Comparison of ENCODE assay signal across 9 cellular contexts in the genomic region with DNA sequence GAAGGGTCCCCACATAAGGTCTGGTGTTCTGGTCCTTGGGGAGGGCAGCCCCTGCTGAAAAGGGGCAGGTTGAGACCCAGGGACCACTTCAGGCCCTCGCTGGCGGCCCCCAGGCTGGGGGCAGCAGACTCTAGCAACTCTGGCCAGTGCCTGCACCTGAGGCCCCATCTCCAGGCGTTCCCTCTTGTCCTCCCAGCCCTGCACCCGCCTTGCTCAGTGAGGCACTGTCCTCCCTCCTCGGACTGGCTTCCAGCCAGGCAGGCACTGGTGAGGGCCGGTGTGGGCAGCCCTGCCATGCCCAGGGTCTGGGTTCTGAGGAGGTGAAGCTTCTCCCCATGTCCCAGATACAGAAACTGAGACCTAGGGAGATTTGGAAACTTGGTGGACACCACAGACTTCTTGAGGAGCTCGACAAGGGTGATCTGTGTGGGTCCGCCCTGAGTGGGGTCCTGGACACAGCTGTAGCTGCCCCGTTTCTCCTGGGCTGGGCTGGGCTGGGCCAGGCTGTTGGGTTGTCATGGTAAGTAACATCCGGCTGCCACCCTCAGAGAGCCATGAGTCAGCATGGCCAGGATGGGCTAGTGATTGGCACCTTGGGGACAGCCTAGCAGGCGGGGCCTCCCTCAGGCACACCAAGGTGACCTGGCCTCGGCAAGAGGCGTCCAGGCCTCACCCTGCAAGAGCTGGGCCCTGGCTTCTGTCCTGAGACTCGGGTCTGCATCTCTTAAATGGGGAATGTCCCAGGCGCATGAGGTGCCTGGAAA. TPM values are rescaled to one million over a fixed set of nuclear protein-coding genes. Genes with fewer than 3 reads are reported as not detected.
DNase-seq lines count a peak whose midpoint lies in the region; ATAC-seq, FAIRE-seq and TF ChIP-seq lines count a peak whose summit lies in the region.
"Had no signal": no experiment of that assay in that cellular context is flagged by ENCODE, and none has a peak within 500 bp of the region (broad histone marks: within the 10 kb centered on the region; RNA-seq: fewer than 3 reads in every experiment).

No MANE protein-coding gene starts in this region.

- DNase-seq in CD4-positive, CD25-positive, alpha-beta regulatory T cell = peak in 2 of 3 donors; percentile 41 to 68
- DNase-seq in MCF 10A (ENCODE audit: unreplicated experiment) (peak; percentile 75), lung (ENCODE audit: low spot score) (no peak), GM12891 (ENCODE audit: insufficient read length, low spot score) (no peak), prostate gland (ENCODE audit: low spot score) (no peak)
- no peak for DNase-seq in central memory CD4-positive, alpha-beta T cell

- FAIRE-seq in GM12891 (lab: Jason Lieb, UNC) = no peak

- ATAC-seq in CD4-positive, CD25-positive, alpha-beta regulatory T cell (ENCODE audit: low read depth in 2 of 2) = peak; percentile 60 to 70
- ATAC-seq in lung (ENCODE audit: insufficient read depth, low FRiP score) = peak; percentile 16
- ATAC-seq in HG02973 (IDR thresholded peaks at IDR 0.05; ENCODE audit: unreplicated experiment) = no peak

- H3K9me3 ChIP-seq in CD4-positive, CD25-positive, alpha-beta regulatory T cell (ENCODE audit: control insufficient read depth in 2 of 2, low read length in 2 of 2) = peaks cover 11 to 19% of the 10 kb centered on the region in 2 experiments
- H3K9me3 ChIP-seq in lung (ENCODE audit: control insufficient read depth in 2 of 2, insufficient read depth in 1 of 2, low read length in 1 of 2) (peaks cover 2 to 4% of the 10 kb centered on the region in 2 donors), prostate gland (no peaks in the 10 kb centered on the region)

- H3K36me3 Mint-ChIP-seq in CD4-positive, CD25-positive, alpha-beta regulatory T cell = peaks cover 11% of the 10 kb centered on the region
- H3K36me3 Mint-ChIP-seq in IgD-negative memory B cell = peaks cover 4% of the 10 kb centered on the region
- H3K36me3 Mint-ChIP-seq in MCF 10A (ENCODE audit: insufficient read depth, unreplicated experiment) = peaks cover 31% of the 10 kb centered on the region

- whole genome bisulfite sequencing in lung, 2 donors = 53 to 54% methylated on average over 14 to 15 of the region's 15 CpGs
- WGBS in prostate gland = 51% methylated on average over 14 of the region's 15 CpGs

- peaks cover 0 to 28% (median 11%) of the 10 kb centered on the region in 7 donors for H3K9me3 Mint-ChIP-seq in CD4-positive, CD25-positive, alpha-beta regulatory T cell
- H3K9me3 Mint-ChIP-seq in IgD-negative memory B cell (peaks cover 0 to 6% (median 6%) of the 10 kb centered on the region in 3 donors), MCF 10A (ENCODE audit: unreplicated experiment) (peaks cover 19% of the 10 kb centered on the region)

- POLR2A ChIA-PET in MCF 10A (lab: Yijun Ruan, JAX) = interaction anchor here (0.8 to 1.6 kb wide), 2 partner anchors 10 to 13 kb away, joined by 3 to 5 read pairs; no protein-coding TSS in a partner anchor

- CTCF ChIA-PET in MCF 10A (lab: Yijun Ruan, JAX) = interaction anchor here (0.6 to 1.7 kb wide), 3 partner anchors 13 to 52 kb away, joined by 3 to 7 read pairs (median 3); no protein-coding TSS in a partner anchor

- H3K27me3 ChIP-seq in CD4-positive, CD25-positive, alpha-beta regulatory T cell (ENCODE audit: control insufficient read depth, insufficient read depth, low read length) = no peaks in the 10 kb centered on the region
- H3K27me3 ChIP-seq in lung (ENCODE audit: control insufficient read depth, insufficient read depth) (no peaks in the 10 kb centered on the region), prostate gland (replicated peaks; ENCODE audit: insufficient read depth) (no peaks in the 10 kb centered on the region)

- no peak overlapping the region for H3K4me3 ChIP-seq in CD4-positive, CD25-positive, alpha-beta regulatory T cell (ENCODE audit: low read depth, low read length)
- H3K4me3 ChIP-seq in lung (no peak overlapping the region), prostate gland (no peak overlapping the region)

- TF ChIP-seq POLR2A in GM12891 (IDR thresholded peaks at IDR 0.05; ENCODE audit: low read depth, low read length) (no peak), prostate gland (IDR thresholded peaks at IDR 0.05) (no peak)

- BruUV-seq in MCF 10A (replicated peaks; lab: Mats Ljungman, UMichigan) = no TSS peak

- H3K27ac ChIP-seq in CD4-positive, CD25-positive, alpha-beta regulatory T cell (ENCODE audit: insufficient read depth, low read length, poor library complexity, severe bottlenecking) = peak overlapping the region; percentile 33
- H3K27ac ChIP-seq in lung (ENCODE audit: low read depth in 1 of 2, low read length in 1 of 2) = no peak overlapping the region
- H3K27ac ChIP-seq in prostate gland = no peak overlapping the region

- no peak for TF ChIP-seq CTCF in MCF 10A (IDR thresholded peaks at IDR 0.05; ENCODE audit: unreplicated experiment)
- TF ChIP-seq CTCF in lung (IDR thresholded peaks at IDR 0.05; ENCODE audit: control extremely low read depth, extremely low read depth) = no peak
- TF ChIP-seq CTCF in prostate gland (IDR thresholded peaks at IDR 0.05) = no peak

- peak overlapping the region in 1 of 3 donors; percentile 80 for H3K27ac Mint-ChIP-seq in CD4-positive, CD25-positive, alpha-beta regulatory T cell
- H3K27ac Mint-ChIP-seq in IgD-negative memory B cell (peak overlapping the region in 2 of 3 donors; percentile 61 to 62), MCF 10A (ENCODE audit: low read depth, unreplicated experiment) (peak overlapping the region; percentile 35)
- H3K27ac Mint-ChIP-seq: memory B cell had no signal

- peaks cover 6% of the 10 kb centered on the region for H3K36me3 ChIP-seq in CD4-positive, CD25-positive, alpha-beta regulatory T cell (ENCODE audit: control insufficient read depth, insufficient read depth, low read length)
- H3K36me3 ChIP-seq in lung (ENCODE audit: control insufficient read depth in 2 of 2, insufficient read depth in 2 of 2, low read length in 2 of 2) (peaks cover 0 to 8% of the 10 kb centered on the region in 2 donors), prostate gland (no peaks in the 10 kb centered on the region)

- intact Hi-C loops in MCF 10A (cut with micrococcal nuclease) = no loop called here
- intact Hi-C loops in prostate gland (cut with DNase I) = no loop called here

- H3K27me3 Mint-ChIP-seq in CD4-positive, CD25-positive, alpha-beta regulatory T cell = peaks cover 10% of the 10 kb centered on the region
- H3K27me3 Mint-ChIP-seq in IgD-negative memory B cell = no peaks in the 10 kb centered on the region
- no peaks in the 10 kb centered on the region for H3K27me3 Mint-ChIP-seq in MCF 10A (ENCODE audit: insufficient read depth, unreplicated experiment)
- H3K27me3 Mint-ChIP-seq: memory B cell had no signal

- H3K4me1 ChIP-seq in CD4-positive, CD25-positive, alpha-beta regulatory T cell (ENCODE audit: control insufficient read depth, insufficient read depth, low read length, poor library complexity, severe bottlenecking) = peaks cover 13% of the 10 kb centered on the region
- peaks cover 0 to 6% of the 10 kb centered on the region in 2 donors for H3K4me1 ChIP-seq in lung (ENCODE audit: control insufficient read depth in 2 of 2, insufficient read depth in 2 of 2, low read length in 2 of 2)
- H3K4me1 ChIP-seq in prostate gland (replicated peaks) = no peaks in the 10 kb centered on the region

- H3K4me3 Mint-ChIP-seq in CD4-positive, CD25-positive, alpha-beta regulatory T cell = peak overlapping the region in 1 of 4 donors; percentile 6
- H3K4me3 Mint-ChIP-seq in IgD-negative memory B cell (no peak overlapping the region), MCF 10A (ENCODE audit: unreplicated experiment) (no peak overlapping the region)
- H3K4me3 Mint-ChIP-seq: memory B cell had no signal

- H3K4me1 Mint-ChIP-seq in CD4-positive, CD25-positive, alpha-beta regulatory T cell = peaks cover 2 to 33% (median 10%) of the 10 kb centered on the region in 4 donors
- H3K4me1 Mint-ChIP-seq in IgD-negative memory B cell (peaks cover 0 to 1% (median 0%) of the 10 kb centered on the region in 3 donors), MCF 10A (ENCODE audit: insufficient read depth, unreplicated experiment) (no peaks in the 10 kb centered on the region)
- H3K4me1 Mint-ChIP-seq: memory B cell had no signal

TF ChIP-seq in GM12891, 5 proteins besides CTCF, POLR2A, EP300 and RAD21:
- TF ChIP-seq SPI1 (IDR thresholded peaks at IDR 0.05; ENCODE audit: low read depth, low read length) = no peak
- no peak for TF ChIP-seq TAF1 (IDR thresholded peaks at IDR 0.05; ENCODE audit: low read depth, low read length)
- TF ChIP-seq POU2F2 (IDR thresholded peaks at IDR 0.05; ENCODE audit: low read depth, low read length) = no peak
- TF ChIP-seq PAX5 (IDR thresholded peaks at IDR 0.05; ENCODE audit: insufficient read depth, low read length, severe bottlenecking) = no peak
- TF ChIP-seq POLR2AphosphoS5 (IDR thresholded peaks at IDR 0.05; ENCODE audit: low read depth, low read length) = no peak

RNA-seq across cellular contexts. Expression of a gene that starts 11.1 kb away (rescaled TPM):
- 1.3 TPM for total RNA-seq in CD4-positive, CD25-positive, alpha-beta regulatory T cell
- polyA plus RNA-seq in CD4-positive, CD25-positive, alpha-beta regulatory T cell = 1 to 10 TPM; 1.1 to 3.4 (median 1.4) TPM
- polyA plus RNA-seq in IgD-negative memory B cell = not detected
- total RNA-seq in MCF 10A (2022) = 118 and 135 TPM in 2 replicates
- total RNA-seq in lung = 10 to 100 TPM in 1 of 2 donors, under 1 TPM in 1; 0.60 to 22.0 TPM
- polyA plus RNA-seq in lung = 10 to 100 TPM; 24.1 to 49.2 TPM
- polyA plus RNA-seq in GM12891 (2012; ENCODE audit: low read depth, missing spikeins) = 0.42 TPM
- 10 to 100 TPM; 12.4 to 20.4 TPM for total RNA-seq in prostate gland

RNA-seq across cellular contexts. Expression of a gene that starts 51.8 kb away (rescaled TPM):
- 351 TPM for total RNA-seq in CD4-positive, CD25-positive, alpha-beta regulatory T cell
- polyA plus RNA-seq in CD4-positive, CD25-positive, alpha-beta regulatory T cell = 100 to 1,000 TPM; 210 to 266 (median 227) TPM
- 89.0 TPM for polyA plus RNA-seq in IgD-negative memory B cell
- 103 TPM in 2 replicates for total RNA-seq in MCF 10A (2022)
- 100 to 1,000 TPM in 1 of 2 donors, 10 to 100 TPM in 1; 81.6 to 191 TPM for total RNA-seq in lung
- polyA plus RNA-seq in lung = 10 to 100 TPM; 56.3 to 73.0 TPM
- 85.6 TPM for polyA plus RNA-seq in GM12891 (2012; ENCODE audit: low read depth, missing spikeins)
- 100 to 1,000 TPM; 103 to 131 TPM for total RNA-seq in prostate gland

RNA-seq across cellular contexts. Expression of a gene that starts 54.8 kb away (rescaled TPM):
- total RNA-seq in CD4-positive, CD25-positive, alpha-beta regulatory T cell = 4.1 TPM
- polyA plus RNA-seq in CD4-positive, CD25-positive, alpha-beta regulatory T cell = 1 to 10 TPM; 1.1 to 1.3 (median 1.2) TPM
- polyA plus RNA-seq in IgD-negative memory B cell (not detected), lung (10 to 100 TPM in 1 of 2 donors, 1 to 10 TPM in 1; 9.9 to 24.0 TPM)
- total RNA-seq in MCF 10A (2022) (5.7 and 6.9 TPM in 2 replicates), lung (100 to 1,000 TPM in 1 of 2 donors, 10 to 100 TPM in 1; 29.7 to 123 TPM), prostate gland (10 to 100 TPM; 36.5 to 42.7 TPM)
- 0.15 TPM for polyA plus RNA-seq in GM12891 (2012; ENCODE audit: low read depth, missing spikeins)

Comparison
In these comparisons a context has a peak if more than half of its experiments do, and no peak if none do; other contexts are left out.
1. DNase-seq: peak in CD4-positive, CD25-positive, alpha-beta regulatory T cell (2 of 3) and MCF 10A (single experiment); none in lung (single experiment), GM12891 (single experiment), central memory CD4-positive, alpha-beta T cell (single experiment) and prostate gland (single experiment).